ENCODE assay signal across 17 cellular contexts in genomic region chr16:88680554-88681083, GRCh38. TPM values are rescaled to one million over a fixed set of nuclear protein-coding genes. Genes with fewer than 3 reads are reported as not detected.
DNase-seq lines count a peak whose midpoint lies in the region; ATAC-seq, FAIRE-seq and TF ChIP-seq lines count a peak whose summit lies in the region.
"Had no signal": no experiment of that assay in that cellular context is flagged by ENCODE, and none has a peak within 500 bp of the region (broad histone marks: within the 10 kb centered on the region; RNA-seq: fewer than 3 reads in every experiment).

No MANE protein-coding gene starts in this region.

- FAIRE-seq in K562 (lab: Jason Lieb, UNC): no peak
- FAIRE-seq: D721Med, G401.6, kidney had no signal

- H3K9me2 ChIP-seq in OCI-LY7 (ENCODE audit: insufficient read depth, low read length): no peaks in the 10 kb centered on the region

- H3K4me2 ChIP-seq in BLaER1 treated with 17β-estradiol and CSF1 and Interleukin-3, amounts not matched to agents 10 nM and 100 nM: peak overlapping the region; percentile 73 to 97 (median 83)
- H3K4me2 ChIP-seq in OCI-LY7 (ENCODE audit: low read length) (peak overlapping the region; percentile 76), K562 (ENCODE audit: insufficient read depth, low read length) (no peak overlapping the region), H9 (ENCODE audit: insufficient read depth, insufficient read length, low read length) (no peak overlapping the region)

- H3K9me1 ChIP-seq in K562 (ENCODE audit: control insufficient read depth, insufficient read depth, low read length): no peaks in the 10 kb centered on the region

- intact Hi-C loops in Calu3 (cut with micrococcal nuclease; ENCODE audit: unreplicated experiment): no loop called here
- intact Hi-C loops in OCI-LY7 (cut with micrococcal nuclease; ENCODE audit: unreplicated experiment): loop anchor here (1.0 kb wide), 3 partner anchors 17 to 46 kb away; partner anchors contain the start of gene MVD
- intact Hi-C loops in K562 (cut with micrococcal nuclease): no loop called here

- peaks cover 0 to 45% (median 11%) of the 10 kb centered on the region in 11 experiments; a peak in 9 of 22 replicates for H3K36me3 ChIP-seq in BLaER1 treated with 17β-estradiol and CSF1 and Interleukin-3, amounts not matched to agents 10 nM and 100 nM
- H3K36me3 ChIP-seq in OCI-LY7 (ENCODE audit: insufficient read depth, low read length) (0 out of 2 replicates have a peak, but pooled peaks cover 6% of the 10 kb centered on the region), K562 (ENCODE audit: control insufficient read depth, insufficient read depth, low read length) (no peaks in the 10 kb centered on the region), tibial nerve (peaks cover 0 to 15% (median 0%) of the 10 kb centered on the region in 3 donors)

- H3K14ac ChIP-seq in H9 (ENCODE audit: insufficient read depth, low read length): no peak overlapping the region

- no peak overlapping the region for H4K5ac ChIP-seq in H9 (ENCODE audit: insufficient read length, low read depth, low read length)

- WGBS in K562 (ENCODE audit: insufficient coverage, low coverage, missing lambda C conversion rate): 80% methylated on average over 5 of the region's 5 CpGs
- no CpG with 5 or more reads among the region's 5 CpGs for WGBS in H9 (ENCODE audit: extremely low coverage, insufficient read length, low lambda C conversion rate)
- WGBS in tibial nerve, 2 donors: 84 to 88% methylated on average over 5 of the region's 5 CpGs

- no peaks in the 10 kb centered on the region for H3K79me1 ChIP-seq in H9 (ENCODE audit: insufficient read depth, low read depth, low read length, poor library complexity, severe bottlenecking)

- H3K27ac ChIP-seq in BLaER1 treated with 17β-estradiol and CSF1 and Interleukin-3, amounts not matched to agents 10 nM and 100 nM: peak overlapping the region in 6 of 11 experiments; percentile 88 to 99 (median 98); a peak in 7 of 22 replicates
- peak overlapping the region; percentile 94 for H3K27ac ChIP-seq in OCI-LY7 (ENCODE audit: low read depth, low read length, poor library complexity, severe bottlenecking)
- H3K27ac ChIP-seq in K562 (ENCODE audit: extremely low read depth, low read depth, low read length): no peak overlapping the region
- no peak overlapping the region for H3K27ac ChIP-seq in H9 (ENCODE audit: insufficient read length, low read depth, low read length)
- no peak overlapping the region for H3K27ac ChIP-seq in tibial nerve
- H3K27ac ChIP-seq: psoas muscle, testis had no signal

- peaks cover 7% of the 10 kb centered on the region for H3K4me1 Mint-ChIP-seq in Calu3 (ENCODE audit: low read depth, unreplicated experiment)
- H3K4me1 Mint-ChIP-seq in H9: peaks cover 8 to 9% of the 10 kb centered on the region in 2 experiments; a peak in 3 of 4 replicates

- H3K4ac ChIP-seq in H9 (ENCODE audit: low read depth, low read length): no peak overlapping the region

- H3K27me3 Mint-ChIP-seq in Calu3 (ENCODE audit: unreplicated experiment): peaks cover 45% of the 10 kb centered on the region
- H3K27me3 Mint-ChIP-seq in H9 (ENCODE audit: low read depth): peaks cover 4% of the 10 kb centered on the region

- POLR2A ChIA-PET in OCI-LY7 (lab: Charles Lee) (interaction anchor here (0.6 to 1.8 kb wide), 2 partner anchors 15 to 445 kb away, joined by 3 to 11 read pairs; no protein-coding TSS in a partner anchor), K562 (lab: Yijun Ruan, JAX) (interaction anchor here (0.6 to 1.1 kb wide), 5 partner anchors 11 to 222 kb away, joined by 3 read pairs; no protein-coding TSS in a partner anchor)

- DNase-seq in Calu3: no peak
- no peak for DNase-seq in OCI-LY7 (ENCODE audit: low spot score)
- no peak for DNase-seq in K562 (ENCODE audit: extremely low read depth in 1 of 4, low spot score in 3 of 4)
- DNase-seq in H9: no peak
- no peak for DNase-seq in tibial nerve (ENCODE audit: low spot score in 2 of 2)
- no peak for DNase-seq in NCI-H2107 (lab: John Stamatoyannopoulos, UW)
- DNase-seq in SHP77 treated with DMSO at 0.1 percent for 48 hours (lab: John Stamatoyannopoulos, UW): no peak
- DNase-seq: hippocampal formation, natural killer cell, NCI-H1436 treated with DMSO at 0.1 percent for 48 hours, testis had no signal

- ATAC-seq in K562: no peak

- no peak overlapping the region for H3K23ac ChIP-seq in H9 (ENCODE audit: insufficient read length, low read depth, low read length)

- no peak overlapping the region for H2AFZ ChIP-seq in OCI-LY7 (ENCODE audit: low read length)
- H2AFZ ChIP-seq in K562 (ENCODE audit: low read depth, low read length): no peak overlapping the region
- H2AFZ ChIP-seq in H9 (ENCODE audit: low read length): no peak overlapping the region

- TF ChIP-seq CTCF in Calu3 (IDR thresholded peaks at IDR 0.05; ENCODE audit: unreplicated experiment): no peak
- no peak for TF ChIP-seq CTCF in OCI-LY7 (conservative IDR thresholded peaks at IDR 0.05; ENCODE audit: low read length)
- TF ChIP-seq CTCF in K562 (IDR thresholded peaks at IDR 0.05 in 2 of 3, conservative IDR thresholded peaks at IDR 0.05 in 1 of 3; ENCODE audit: insufficient read depth in 2 of 3, low read depth in 1 of 3, low read length in 3 of 3): no peak
- TF ChIP-seq CTCF in H9 (conservative IDR thresholded peaks at IDR 0.05): no peak
- no peak for TF ChIP-seq CTCF in tibial nerve (IDR thresholded peaks at IDR 0.05)

- peak overlapping the region in 7 of 11 experiments; percentile 27 to 96 (median 89); a peak in 10 of 22 replicates for H3K9ac ChIP-seq in BLaER1 treated with 17β-estradiol and CSF1 and Interleukin-3, amounts not matched to agents 10 nM and 100 nM
- H3K9ac ChIP-seq in K562 (ENCODE audit: insufficient read depth in 1 of 2, low read depth in 2 of 2, low read length in 2 of 2): peak overlapping the region in 1 of 2 experiments; percentile 50; a peak in 2 of 4 replicates
- H3K9ac ChIP-seq in H9 (ENCODE audit: extremely low read depth, insufficient read length, low read length): no peak overlapping the region

- no peak overlapping the region for H4K8ac ChIP-seq in H9 (replicated peaks; ENCODE audit: insufficient read length, low read depth, low read length)

- peaks cover 7% of the 10 kb centered on the region for H3K23me2 ChIP-seq in H9 (ENCODE audit: insufficient read length, low read depth, low read length, poor library complexity, severe bottlenecking)

- in situ Hi-C loops in K562 (cut with MboI): no loop called here

- TF ChIP-seq POLR2A in K562 (conservative IDR thresholded peaks at IDR 0.05): no peak
- TF ChIP-seq POLR2A in tibial nerve (IDR thresholded peaks at IDR 0.05): no peak

- no peak overlapping the region for H2BK120ac ChIP-seq in H9 (ENCODE audit: low read depth, low read length, poor library complexity, severe bottlenecking)

- H3K56ac ChIP-seq in H9 (ENCODE audit: insufficient read length, low read depth, low read length): no peak overlapping the region

- H2AK5ac ChIP-seq in H9 (ENCODE audit: insufficient read length, low read length): no peak overlapping the region

- TF ChIP-seq EP300 in K562 (IDR thresholded peaks at IDR 0.05; ENCODE audit: low read length): no peak
- no peak for TF ChIP-seq EP300 in tibial nerve (IDR thresholded peaks at IDR 0.05)

- peaks cover 52 to 71% (median 59%) of the 10 kb centered on the region in 10 experiments for H3K4me1 ChIP-seq in BLaER1 treated with 17β-estradiol and CSF1 and Interleukin-3, amounts not matched to agents 10 nM and 100 nM
- peaks cover 55% of the 10 kb centered on the region for H3K4me1 ChIP-seq in OCI-LY7 (ENCODE audit: insufficient read depth, low read length, poor library complexity, severe bottlenecking)
- H3K4me1 ChIP-seq in K562 (replicated peaks in 1 of 2; ENCODE audit: control insufficient read depth in 2 of 2, insufficient read depth in 2 of 2, low read length in 2 of 2): peaks cover 3 to 50% of the 10 kb centered on the region in 2 experiments; a peak in 3 of 5 replicates
- no peaks in the 10 kb centered on the region for H3K4me1 ChIP-seq in H9 (ENCODE audit: insufficient read depth, low read length)
- peaks cover 0 to 20% (median 13%) of the 10 kb centered on the region in 4 donors for H3K4me1 ChIP-seq in tibial nerve

- H3K4me3 Mint-ChIP-seq in Calu3 (ENCODE audit: low read depth, unreplicated experiment) (peak overlapping the region; percentile 60), H9 (no peak overlapping the region)

- H3K9me3 ChIP-seq in BLaER1 treated with 17β-estradiol and CSF1 and Interleukin-3, amounts not matched to agents 10 nM and 100 nM (replicated peaks in 1 of 11): no peaks in the 10 kb centered on the region
- H3K9me3 ChIP-seq in OCI-LY7 (ENCODE audit: low read length) (no peaks in the 10 kb centered on the region), K562 (replicated peaks; ENCODE audit: control insufficient read depth, insufficient read depth, low read depth, low read length) (no peaks in the 10 kb centered on the region), H9 (ENCODE audit: control insufficient read depth, low read depth, low read length) (no peaks in the 10 kb centered on the region), tibial nerve (no peaks in the 10 kb centered on the region)
- H3K9me3 ChIP-seq: psoas muscle, testis had no signal

- H3K79me2 ChIP-seq in OCI-LY7 (ENCODE audit: insufficient read depth, low read depth, low read length): no peaks in the 10 kb centered on the region
- no peaks in the 10 kb centered on the region for H3K79me2 ChIP-seq in K562 (ENCODE audit: control insufficient read depth, insufficient read depth, low read length)
- no peaks in the 10 kb centered on the region for H3K79me2 ChIP-seq in H9 (ENCODE audit: insufficient read depth, low read length)

- no peak overlapping the region for H4K91ac ChIP-seq in H9 (ENCODE audit: insufficient read length, low read depth, low read length)

- no peak overlapping the region for H2BK20ac ChIP-seq in H9 (ENCODE audit: low read depth, low read length, poor library complexity, severe bottlenecking)

- H3K36me3 Mint-ChIP-seq in Calu3 (ENCODE audit: insufficient read depth, unreplicated experiment): peaks cover 14% of the 10 kb centered on the region
- H3K36me3 Mint-ChIP-seq in H9 (ENCODE audit: insufficient read depth in 1 of 3, low read depth in 3 of 3): peaks cover 0 to 2% (median 0%) of the 10 kb centered on the region in 3 experiments; a peak in 2 of 7 replicates
- H3K36me3 Mint-ChIP-seq: natural killer cell had no signal

- no peak overlapping the region for H2BK15ac ChIP-seq in H9 (ENCODE audit: low read depth, low read length)

- no TSS peak for BruUV-seq in Calu3 (replicated peaks; lab: Mats Ljungman, UMichigan)
- BruUV-seq in OCI-LY7 (replicated peaks; lab: Mats Ljungman, UMichigan): no TSS peak
- BruUV-seq in K562 (replicated peaks; lab: Mats Ljungman, UMichigan): no TSS peak

- CTCF ChIA-PET in Calu3 (lab: Charles Lee): interaction anchor here (1.3 kb wide), 1 partner anchor 41 kb away, joined by 4 read pairs; no protein-coding TSS in a partner anchor
- CTCF ChIA-PET in OCI-LY7 (lab: Charles Lee; ENCODE audit: unreplicated experiment): interaction anchor here (0.6 to 0.7 kb wide), 2 partner anchors 21 to 127 kb away, joined by 4 read pairs; no protein-coding TSS in a partner anchor
- CTCF ChIA-PET in K562 (lab: Yijun Ruan, JAX; ENCODE audit: low intra/inter-chr PET ratio): no interaction called here

- H4K20me1 ChIP-seq in BLaER1 treated with 17β-estradiol and CSF1 and Interleukin-3, amounts not matched to agents 10 nM and 100 nM: peaks cover 0 to 39% (median 0%) of the 10 kb centered on the region in 11 experiments; a peak in 3 of 22 replicates
- H4K20me1 ChIP-seq in OCI-LY7 (ENCODE audit: insufficient read depth, low read length) (no peaks in the 10 kb centered on the region), K562 (replicated peaks; ENCODE audit: control insufficient read depth, insufficient read depth, low read length) (no peaks in the 10 kb centered on the region; the same call in 1 of the 2 replicates), H9 (ENCODE audit: control insufficient read depth, insufficient read depth, insufficient read length) (no peaks in the 10 kb centered on the region)

- H3K18ac ChIP-seq in H9 (ENCODE audit: insufficient read length, low read depth, low read length): no peak overlapping the region

- H2BK12ac ChIP-seq in H9 (ENCODE audit: insufficient read length, low read depth, low read length): no peak overlapping the region

- H3K9me3 Mint-ChIP-seq in Calu3 (ENCODE audit: low read depth, unreplicated experiment): no peaks in the 10 kb centered on the region
- no peaks in the 10 kb centered on the region for H3K9me3 Mint-ChIP-seq in H9
- H3K9me3 Mint-ChIP-seq: natural killer cell had no signal

- H2BK5ac ChIP-seq in H9 (ENCODE audit: insufficient read length, low read length): no peak overlapping the region

- peaks cover 0 to 5% (median 0%) of the 10 kb centered on the region in 11 experiments; a peak in 5 of 22 replicates for H3K27me3 ChIP-seq in BLaER1 treated with 17β-estradiol and CSF1 and Interleukin-3, amounts not matched to agents 10 nM and 100 nM
- H3K27me3 ChIP-seq in K562 (ENCODE audit: control insufficient read depth in 2 of 2, insufficient read depth in 2 of 2, low read length in 2 of 2) (no peaks in the 10 kb centered on the region), H9 (ENCODE audit: insufficient read depth, low read length) (no peaks in the 10 kb centered on the region; the same call in 1 of the 2 replicates), tibial nerve (peaks cover 0 to 64% of the 10 kb centered on the region in 2 donors)
- H3K27me3 ChIP-seq: testis had no signal

- H3T11ph ChIP-seq in H9 (ENCODE audit: low read length): no peak overlapping the region

- no peak overlapping the region for H3K4me3 ChIP-seq in BLaER1 treated with 17β-estradiol and CSF1 and Interleukin-3, amounts not matched to agents 10 nM and 100 nM
- H3K4me3 ChIP-seq in OCI-LY7 (ENCODE audit: low read depth, low read length, poor library complexity, severe bottlenecking): peak overlapping the region; percentile 56
- H3K4me3 ChIP-seq in K562: no peak overlapping the region
- no peak overlapping the region for H3K4me3 ChIP-seq in tibial nerve
- H3K4me3 ChIP-seq: psoas muscle, testis had no signal

- TF ChIP-seq RAD21 in K562 (CRISPR knock-in tag; conservative IDR thresholded peaks at IDR 0.05 in 1 of 2, IDR thresholded peaks at IDR 0.05 in 1 of 2): no peak

- peak overlapping the region; percentile 56 for H3K27ac Mint-ChIP-seq in Calu3 (ENCODE audit: unreplicated experiment)
- no peak overlapping the region for H3K27ac Mint-ChIP-seq in H9

RNA-seq across cellular contexts. Expression of gene SNAI3, which starts 5.7 kb away (rescaled TPM):
- total RNA-seq in Calu3 (2022): 0.34 and 0.54 TPM in 2 replicates
- total RNA-seq in OCI-LY7 (2014; rRNA removed; shearing (Covaris generic)): 2.4 and 3.1 TPM in 2 replicates
- total RNA-seq in OCI-LY7 (2022): 1.6 and 3.3 TPM in 2 replicates
- total RNA-seq in K562 (2011; cell fraction: chromatin; rRNA removed; ENCODE audit: low replicate concordance): 0.79 and 2.9 TPM in 2 replicates
- 3.2 and 3.7 TPM in 2 replicates for total RNA-seq in K562 (2011; cell fraction: nucleolus; rRNA removed)
- total RNA-seq in K562 (2011; cell fraction: nucleoplasm; rRNA removed): 0.95 and 1.1 TPM in 2 replicates
- total RNA-seq in K562 (2014; rRNA removed): 2.7 and 4.1 TPM in 2 replicates
- total RNA-seq in K562 (2014; rRNA removed; fragmentation: Illumina TruSeq; extraction: Trizol): 0.15 and 0.19 TPM in 2 replicates
- 0.72 and 0.87 TPM in 2 replicates for total RNA-seq in K562 (2015; rRNA removed; fragmentation: Illumina TruSeq; extraction: Trizol)
- 2.5 and 3.1 TPM in 2 replicates for total RNA-seq in K562 (2021)
- 0.88 and 3.0 TPM in 2 replicates for polyA plus RNA-seq in K562 (2011; rRNA removed)
- 3.2 and 5.5 TPM in 2 replicates for polyA plus RNA-seq in K562 (2011; cell fraction: cytosol; rRNA removed)
- 2.9 and 3.8 TPM in 2 replicates for polyA plus RNA-seq in K562 (2011; cell fraction: nucleus; rRNA removed)
- polyA plus RNA-seq in K562 (2012): 0.95 and 1.2 TPM in 2 replicates
- 0.70 and 1.9 TPM in 2 replicates for polyA plus RNA-seq in K562 (2014; fragmentation: Illumina TruSeq; extraction: Trizol)
- polyA plus RNA-seq in K562 (2014; fragmentation: Nextera tagmentation; extraction: Ambion mirVana): under 1 TPM in 1 of 2 experiments, not detected in 1; 0.04 TPM
- polyA plus RNA-seq in K562 (2014; rRNA removed): 1.5 and 2.1 TPM in 2 replicates
- polyA minus RNA-seq in K562 (2011; rRNA and poly(A)+ RNA removed): 0.42 and 0.87 TPM in 2 replicates
- 1.9 and 3.5 TPM in 2 replicates for polyA minus RNA-seq in K562 (2011; cell fraction: cytosol; rRNA and poly(A)+ RNA removed)
- 1.5 and 2.3 TPM in 2 replicates for polyA minus RNA-seq in K562 (2011; cell fraction: nucleus; rRNA and poly(A)+ RNA removed)
- 3.2 and 3.7 TPM in 2 replicates for total RNA-seq in H9 (2021)
- 1 to 10 TPM in 2 of 4 donors, under 1 TPM in 2; 0.87 to 1.2 (median 1.0) TPM for total RNA-seq in tibial nerve
- total RNA-seq: chondrocyte had no signal

RNA-seq across cellular contexts. Expression of gene MVD, which starts 17.7 kb away (rescaled TPM):
- 139 and 152 TPM in 2 replicates for total RNA-seq in Calu3 (2022)
- 65.6 and 74.4 TPM in 2 replicates for total RNA-seq in OCI-LY7 (2014; rRNA removed; shearing (Covaris generic))
- 136 and 158 TPM in 2 replicates for total RNA-seq in OCI-LY7 (2022)
- total RNA-seq in K562 (2011; cell fraction: chromatin; rRNA removed; ENCODE audit: low replicate concordance): 321 and 787 TPM in 2 replicates
- 569 and 688 TPM in 2 replicates for total RNA-seq in K562 (2011; cell fraction: nucleolus; rRNA removed)
- 436 and 479 TPM in 2 replicates for total RNA-seq in K562 (2011; cell fraction: nucleoplasm; rRNA removed)
- 89.2 and 121 TPM in 2 replicates for total RNA-seq in K562 (2014; rRNA removed)
- total RNA-seq in K562 (2014; rRNA removed; fragmentation: Illumina TruSeq; extraction: Trizol): 17.6 and 26.6 TPM in 2 replicates
- 45.3 and 45.5 TPM in 2 replicates for total RNA-seq in K562 (2015; rRNA removed; fragmentation: Illumina TruSeq; extraction: Trizol)
- total RNA-seq in K562 (2021): 126 and 141 TPM in 2 replicates
- polyA plus RNA-seq in K562 (2011; rRNA removed): 53.9 and 168 TPM in 2 replicates
- 114 and 126 TPM in 2 replicates for polyA plus RNA-seq in K562 (2011; cell fraction: cytosol; rRNA removed)
- 587 and 718 TPM in 2 replicates for polyA plus RNA-seq in K562 (2011; cell fraction: nucleus; rRNA removed)
- 111 and 112 TPM in 2 replicates for polyA plus RNA-seq in K562 (2012)
- polyA plus RNA-seq in K562 (2014; fragmentation: Illumina TruSeq; extraction: Trizol): 32.9 and 65.4 TPM in 2 replicates
- polyA plus RNA-seq in K562 (2014; fragmentation: Nextera tagmentation; extraction: Ambion mirVana): 10 to 100 TPM; 12.2 to 15.4 TPM
- polyA plus RNA-seq in K562 (2014; rRNA removed): 65.6 and 82.5 TPM in 2 replicates
- 19.0 and 22.9 TPM in 2 replicates for polyA minus RNA-seq in K562 (2011; rRNA and poly(A)+ RNA removed)
- 57.7 and 136 TPM in 2 replicates for polyA minus RNA-seq in K562 (2011; cell fraction: cytosol; rRNA and poly(A)+ RNA removed)
- 78.2 and 151 TPM in 2 replicates for polyA minus RNA-seq in K562 (2011; cell fraction: nucleus; rRNA and poly(A)+ RNA removed)
- 53.2 and 57.1 TPM in 2 replicates for total RNA-seq in H9 (2021)
- total RNA-seq in tibial nerve: 10 to 100 TPM; 32.7 to 49.4 (median 39.9) TPM

RNA-seq across cellular contexts. Expression of gene RNF166, which starts 25.6 kb away (rescaled TPM):
- total RNA-seq in Calu3 (2022) (33.3 and 34.3 TPM in 2 replicates), OCI-LY7 (2022) (40.3 and 56.2 TPM in 2 replicates), K562 (2014; rRNA removed) (46.9 and 61.6 TPM in 2 replicates), K562 (2014; rRNA removed; fragmentation: Illumina TruSeq; extraction: Trizol) (6.1 and 7.3 TPM in 2 replicates), K562 (2015; rRNA removed; fragmentation: Illumina TruSeq; extraction: Trizol) (19.5 and 22.3 TPM in 2 replicates), K562 (2021) (60.3 and 61.2 TPM in 2 replicates), H9 (2021) (22.3 and 26.5 TPM in 2 replicates), tibial nerve (10 to 100 TPM; 36.5 to 56.7 (median 43.5) TPM)
- 39.2 and 52.4 TPM in 2 replicates for total RNA-seq in OCI-LY7 (2014; rRNA removed; shearing (Covaris generic))
- 58.8 and 182 TPM in 2 replicates for total RNA-seq in K562 (2011; cell fraction: chromatin; rRNA removed; ENCODE audit: low replicate concordance)
- total RNA-seq in K562 (2011; cell fraction: nucleolus; rRNA removed): 89.5 and 92.7 TPM in 2 replicates
- total RNA-seq in K562 (2011; cell fraction: nucleoplasm; rRNA removed): 60.1 and 64.4 TPM in 2 replicates
- polyA plus RNA-seq in K562 (2011; rRNA removed) (26.5 and 37.4 TPM in 2 replicates), K562 (2014; fragmentation: Illumina TruSeq; extraction: Trizol) (12.7 and 27.9 TPM in 2 replicates), K562 (2014; fragmentation: Nextera tagmentation; extraction: Ambion mirVana) (under 1 TPM; 0.56 to 0.96 TPM), K562 (2014; rRNA removed) (59.4 and 65.6 TPM in 2 replicates)
- 37.8 and 90.9 TPM in 2 replicates for polyA plus RNA-seq in K562 (2011; cell fraction: cytosol; rRNA removed)
- polyA plus RNA-seq in K562 (2011; cell fraction: nucleus; rRNA removed): 118 and 185 TPM in 2 replicates
- polyA plus RNA-seq in K562 (2012): 23.8 and 39.8 TPM in 2 replicates
- 7.0 and 12.0 TPM in 2 replicates for polyA minus RNA-seq in K562 (2011; rRNA and poly(A)+ RNA removed)
- 41.2 and 44.5 TPM in 2 replicates for polyA minus RNA-seq in K562 (2011; cell fraction: cytosol; rRNA and poly(A)+ RNA removed)
- polyA minus RNA-seq in K562 (2011; cell fraction: nucleus; rRNA and poly(A)+ RNA removed): 33.4 and 39.2 TPM in 2 replicates

RNA-seq across cellular contexts. Expression of gene CTU2, which starts 25.7 kb away (rescaled TPM):
- 39.5 and 49.1 TPM in 2 replicates for total RNA-seq in Calu3 (2022)
- 18.5 and 21.9 TPM in 2 replicates for total RNA-seq in OCI-LY7 (2014; rRNA removed; shearing (Covaris generic))
- 23.3 and 24.4 TPM in 2 replicates for total RNA-seq in OCI-LY7 (2022)
- total RNA-seq in K562 (2011; cell fraction: chromatin; rRNA removed; ENCODE audit: low replicate concordance): 45.3 and 159 TPM in 2 replicates
- total RNA-seq in K562 (2011; cell fraction: nucleolus; rRNA removed): 114 and 148 TPM in 2 replicates
- 48.7 and 66.7 TPM in 2 replicates for total RNA-seq in K562 (2011; cell fraction: nucleoplasm; rRNA removed)
- 55.4 and 68.9 TPM in 2 replicates for total RNA-seq in K562 (2014; rRNA removed)
- 7.2 and 11.9 TPM in 2 replicates for total RNA-seq in K562 (2014; rRNA removed; fragmentation: Illumina TruSeq; extraction: Trizol)
- 41.1 and 49.2 TPM in 2 replicates for total RNA-seq in K562 (2015; rRNA removed; fragmentation: Illumina TruSeq; extraction: Trizol)
- total RNA-seq in K562 (2021): 105 and 106 TPM in 2 replicates
- polyA plus RNA-seq in K562 (2011; rRNA removed): 23.2 and 30.1 TPM in 2 replicates
- 40.2 and 96.8 TPM in 2 replicates for polyA plus RNA-seq in K562 (2011; cell fraction: cytosol; rRNA removed)
- 102 and 136 TPM in 2 replicates for polyA plus RNA-seq in K562 (2011; cell fraction: nucleus; rRNA removed)
- 34.1 and 51.7 TPM in 2 replicates for polyA plus RNA-seq in K562 (2012)
- polyA plus RNA-seq in K562 (2014; fragmentation: Illumina TruSeq; extraction: Trizol): 17.7 and 46.9 TPM in 2 replicates
- polyA plus RNA-seq in K562 (2014; fragmentation: Nextera tagmentation; extraction: Ambion mirVana): 1 to 10 TPM; 1.3 to 3.0 TPM
- 63.4 and 76.6 TPM in 2 replicates for polyA plus RNA-seq in K562 (2014; rRNA removed)
- polyA minus RNA-seq in K562 (2011; rRNA and poly(A)+ RNA removed): 9.4 and 14.4 TPM in 2 replicates
- polyA minus RNA-seq in K562 (2011; cell fraction: cytosol; rRNA and poly(A)+ RNA removed): 48.0 and 51.1 TPM in 2 replicates
- polyA minus RNA-seq in K562 (2011; cell fraction: nucleus; rRNA and poly(A)+ RNA removed): 40.7 and 44.1 TPM in 2 replicates
- total RNA-seq in H9 (2021): 31.5 and 32.8 TPM in 2 replicates
- 10 to 100 TPM; 12.3 to 22.5 (median 12.5) TPM for total RNA-seq in tibial nerve

RNA-seq across cellular contexts. Expression of gene CYBA, which starts 29.8 kb away (rescaled TPM):
- 867 and 881 TPM in 2 replicates for total RNA-seq in Calu3 (2022)
- total RNA-seq in OCI-LY7 (2014; rRNA removed; shearing (Covaris generic)): 601 and 647 TPM in 2 replicates
- 315 and 359 TPM in 2 replicates for total RNA-seq in OCI-LY7 (2022)
- total RNA-seq in K562 (2011; cell fraction: chromatin; rRNA removed; ENCODE audit: low replicate concordance): 136 and 579 TPM in 2 replicates
- 819 and 943 TPM in 2 replicates for total RNA-seq in K562 (2011; cell fraction: nucleolus; rRNA removed)
- 427 and 435 TPM in 2 replicates for total RNA-seq in K562 (2011; cell fraction: nucleoplasm; rRNA removed)
- 683 and 757 TPM in 2 replicates for total RNA-seq in K562 (2014; rRNA removed)
- 44.5 and 72.5 TPM in 2 replicates for total RNA-seq in K562 (2014; rRNA removed; fragmentation: Illumina TruSeq; extraction: Trizol)
- 196 and 239 TPM in 2 replicates for total RNA-seq in K562 (2015; rRNA removed; fragmentation: Illumina TruSeq; extraction: Trizol)
- 384 and 422 TPM in 2 replicates for total RNA-seq in K562 (2021)
- polyA plus RNA-seq in K562 (2011; rRNA removed): 93.0 and 157 TPM in 2 replicates
- 366 and 963 TPM in 2 replicates for polyA plus RNA-seq in K562 (2011; cell fraction: cytosol; rRNA removed)
- 349 and 566 TPM in 2 replicates for polyA plus RNA-seq in K562 (2011; cell fraction: nucleus; rRNA removed)
- polyA plus RNA-seq in K562 (2012): 346 and 377 TPM in 2 replicates
- 63.5 and 240 TPM in 2 replicates for polyA plus RNA-seq in K562 (2014; fragmentation: Illumina TruSeq; extraction: Trizol)
- polyA plus RNA-seq in K562 (2014; fragmentation: Nextera tagmentation; extraction: Ambion mirVana): under 1 TPM; 0.34 to 0.45 TPM
- 519 and 579 TPM in 2 replicates for polyA plus RNA-seq in K562 (2014; rRNA removed)
- polyA minus RNA-seq in K562 (2011; rRNA and poly(A)+ RNA removed): 40.1 and 80.4 TPM in 2 replicates
- 249 and 254 TPM in 2 replicates for polyA minus RNA-seq in K562 (2011; cell fraction: cytosol; rRNA and poly(A)+ RNA removed)
- 78.6 and 83.5 TPM in 2 replicates for polyA minus RNA-seq in K562 (2011; cell fraction: nucleus; rRNA and poly(A)+ RNA removed)
- 153 and 160 TPM in 2 replicates for total RNA-seq in H9 (2021)
- total RNA-seq in tibial nerve: 100 to 1,000 TPM in 2 of 4 donors, 10 to 100 TPM in 2; 86.3 to 199 (median 121) TPM

Comparison
In these comparisons a context has a peak if more than half of its experiments do, and no peak if none do; other contexts are left out.
1. H3K27ac ChIP-seq: peak in BLaER1 treated with 17β-estradiol and CSF1 and Interleukin-3, amounts not matched to agents 10 nM and 100 nM (6 of 11) and OCI-LY7 (single experiment); none in K562 (single experiment), H9 (single experiment) and tibial nerve (0 of 4).
2. H3K4me2 ChIP-seq: peak in BLaER1 treated with 17β-estradiol and CSF1 and Interleukin-3, amounts not matched to agents 10 nM and 100 nM (11 of 11) and OCI-LY7 (single experiment); none in K562 (single experiment) and H9 (single experiment).